Comparison of ENCODE assay signal across 11 cellular contexts in the genomic region with DNA sequence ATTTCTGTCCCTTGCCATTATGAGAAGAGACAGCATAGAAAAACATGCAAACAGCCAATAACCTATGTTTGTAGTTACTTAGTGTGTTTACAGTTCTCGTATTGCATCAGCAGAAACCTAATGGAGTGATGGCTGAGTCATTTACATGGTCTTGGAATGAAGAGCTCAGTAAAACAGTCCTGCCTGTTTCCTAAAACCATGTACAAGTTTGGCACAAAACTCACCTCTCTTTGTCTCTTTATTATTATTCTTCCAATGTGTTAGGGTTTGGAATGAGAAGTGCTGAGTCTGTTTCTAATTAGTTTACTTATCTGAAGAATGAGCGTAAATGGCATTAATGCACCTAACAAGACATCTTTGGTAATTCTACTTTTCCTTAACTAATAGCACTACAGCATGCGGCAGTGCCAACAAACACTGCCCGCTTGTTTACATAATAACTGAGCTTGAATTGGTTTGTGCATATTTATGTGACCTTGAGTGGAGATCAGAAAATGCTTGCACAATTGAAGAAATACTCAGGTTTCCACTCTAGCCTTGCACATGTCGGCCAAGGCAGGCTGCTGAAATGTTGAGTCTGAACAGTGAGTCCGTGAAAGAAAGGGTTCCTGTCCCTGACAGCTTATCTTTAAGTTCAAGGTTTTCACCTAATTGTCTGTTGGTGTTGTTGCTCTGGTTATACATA.
DNase-seq lines count a peak whose midpoint lies in the region; ATAC-seq and TF ChIP-seq lines count a peak whose summit lies in the region.
"Had no signal": no experiment of that assay in that cellular context is flagged by ENCODE, and none has a peak within 500 bp of the region (broad histone marks: within the 10 kb centered on the region; RNA-seq: fewer than 3 reads in every experiment).

No MANE protein-coding gene starts in this region.

- no peaks in the 10 kb centered on the region for H3K4me1 Mint-ChIP-seq in activated CD4-positive, alpha-beta T cell treated with anti-CD3 and anti-CD28 coated beads, Interleukin-2, amount 10 ng/mL, durations not matched to agents 24 days and 14 days
- H3K4me1 Mint-ChIP-seq: CD8-positive, alpha-beta memory T cell had no signal

- H3K4me1 ChIP-seq in lower lobe of right lung, result peaks cover 10% of the 10 kb centered on the region

- no peak overlapping the region for H3K27ac Mint-ChIP-seq in activated CD4-positive, alpha-beta T cell treated with anti-CD3 and anti-CD28 coated beads, Interleukin-2, amount 10 ng/mL, durations not matched to agents 24 days and 14 days
- H3K27ac Mint-ChIP-seq: CD8-positive, alpha-beta memory T cell; endodermal cell had no signal

- intact Hi-C loops in lower lobe of right lung (cut with DNase I) (no loop called here), left ventricle myocardium superior (cut with micrococcal nuclease) (no loop called here)
- intact Hi-C loops in activated CD4-positive, alpha-beta T cell treated with anti-CD3 and anti-CD28 coated beads, Interleukin-2, amount 10 ng/mL, durations not matched to agents 24 days and 14 days (cut with micrococcal nuclease), result no loop called here

- DNase-seq in AG09319 (ENCODE audit: extremely low read depth, low read depth) (peak; percentile 82), NCI-H1092 (lab: John Stamatoyannopoulos, UW) (peak; percentile 18), astrocyte of the spinal cord (ENCODE audit: low read depth, low spot score) (peak; percentile 57), lower lobe of right lung (peak; percentile 48), left ventricle myocardium superior (no peak), left lobe of liver (ENCODE audit: low spot score) (no peak)
- DNase-seq in activated CD4-positive, alpha-beta T cell treated with anti-CD3 and anti-CD28 coated beads, Interleukin-2, amount 10 ng/mL, durations not matched to agents 24 days and 14 days, result no peak
- no peak for DNase-seq in central memory CD4-positive, alpha-beta T cell
- DNase-seq: CD8-positive, alpha-beta memory T cell; left colon had no signal

- no peak overlapping the region for H3K4me3 Mint-ChIP-seq in activated CD4-positive, alpha-beta T cell treated with anti-CD3 and anti-CD28 coated beads, Interleukin-2, amount 10 ng/mL, durations not matched to agents 24 days and 14 days
- H3K4me3 Mint-ChIP-seq: CD8-positive, alpha-beta memory T cell; endodermal cell had no signal

- H3K36me3 ChIP-seq in lower lobe of right lung, result no peaks in the 10 kb centered on the region

- no peaks in the 10 kb centered on the region for H3K27me3 Mint-ChIP-seq in activated CD4-positive, alpha-beta T cell treated with anti-CD3 and anti-CD28 coated beads, Interleukin-2, amount 10 ng/mL, durations not matched to agents 24 days and 14 days
- H3K27me3 Mint-ChIP-seq: CD8-positive, alpha-beta memory T cell had no signal

- no peak overlapping the region for H3K4me3 ChIP-seq in astrocyte of the spinal cord (ENCODE audit: low read depth, low read length)
- H3K4me3 ChIP-seq in lower lobe of right lung, result no peak overlapping the region

- H3K9me3 ChIP-seq in lower lobe of right lung, result no peaks in the 10 kb centered on the region

- peak overlapping the region; percentile 32 for H3K27ac ChIP-seq in lower lobe of right lung

- H3K36me3 Mint-ChIP-seq in activated CD4-positive, alpha-beta T cell treated with anti-CD3 and anti-CD28 coated beads, Interleukin-2, amount 10 ng/mL, durations not matched to agents 24 days and 14 days (ENCODE audit: low read depth), result no peaks in the 10 kb centered on the region
- H3K36me3 Mint-ChIP-seq: CD8-positive, alpha-beta memory T cell had no signal

- peak; percentile 85 to 87 for ATAC-seq in lower lobe of right lung
- no peak for ATAC-seq in left ventricle myocardium superior
- no peak for ATAC-seq in left lobe of liver
- ATAC-seq: left colon had no signal

- TF ChIP-seq CTCF in AG09319 (IDR thresholded peaks at IDR 0.05; ENCODE audit: low read depth, low read length), result no peak
- TF ChIP-seq CTCF in astrocyte of the spinal cord (IDR thresholded peaks at IDR 0.05; ENCODE audit: low read depth, low read length), result no peak
- TF ChIP-seq CTCF in lower lobe of right lung (IDR thresholded peaks at IDR 0.05), result no peak

- in situ Hi-C loops in astrocyte of the spinal cord (cut with HindIII; ENCODE audit: low sequenced_read_pairs), result no loop called here

- no peaks in the 10 kb centered on the region for H3K27me3 ChIP-seq in lower lobe of right lung (ENCODE audit: low read depth)

- peaks cover 3% of the 10 kb centered on the region for H3K9me3 Mint-ChIP-seq in activated CD4-positive, alpha-beta T cell treated with anti-CD3 and anti-CD28 coated beads, Interleukin-2, amount 10 ng/mL, durations not matched to agents 24 days and 14 days

Comparison
In these comparisons a context has a peak if more than half of its experiments do, and no peak if none do; other contexts are left out.
1. DNase-seq: peak in AG09319 (single experiment), NCI-H1092 (single experiment), astrocyte of the spinal cord (single experiment) and lower lobe of right lung (single experiment); none in activated CD4-positive, alpha-beta T cell treated with anti-CD3 and anti-CD28 coated beads, Interleukin-2, amount 10 ng/mL, durations not matched to agents 24 days and 14 days (single experiment), left ventricle myocardium superior (single experiment), left lobe of liver (single experiment) and central memory CD4-positive, alpha-beta T cell (single experiment).
2. ATAC-seq: peak in lower lobe of right lung (2 of 2); none in left ventricle myocardium superior (single experiment) and left lobe of liver (single experiment).